In the genomic region with DNA sequence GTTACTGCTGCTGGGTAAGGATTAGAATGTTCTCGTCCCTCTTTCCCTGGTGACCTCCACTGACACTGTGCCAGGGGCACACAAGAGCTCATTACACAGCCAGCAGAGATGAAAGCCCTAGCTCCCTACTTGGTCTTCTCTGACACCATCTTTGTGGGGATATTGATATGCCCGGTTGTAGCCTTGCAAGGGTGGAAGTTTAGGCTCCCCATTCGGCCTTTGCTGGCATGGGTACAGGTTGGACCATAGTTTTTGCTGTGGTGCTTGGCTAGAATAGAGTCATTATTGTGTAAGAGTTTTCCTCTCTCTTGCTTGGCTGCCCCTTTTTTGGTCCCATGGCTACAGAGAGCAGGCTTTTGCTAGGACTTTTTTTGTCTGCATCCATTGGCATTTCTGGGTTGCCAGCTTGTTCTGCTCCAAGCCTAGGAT, we compare ENCODE assay signal across 19 cellular contexts. TPM values are rescaled to one million over a fixed set of nuclear protein-coding genes. Genes with fewer than 3 reads are reported as not detected.
DNase-seq lines count a peak whose midpoint lies in the region; ATAC-seq and TF ChIP-seq lines count a peak whose summit lies in the region.
"Had no signal": no experiment of that assay in that cellular context is flagged by ENCODE, and none has a peak within 500 bp of the region (broad histone marks: within the 10 kb centered on the region; RNA-seq: fewer than 3 reads in every experiment).

No MANE protein-coding gene starts in this region.

- TF ChIP-seq POLR2A in gastroesophageal sphincter (IDR thresholded peaks at IDR 0.05) (no peak), suprapubic skin (IDR thresholded peaks at IDR 0.05) (no peak)

- peak; percentile 65 for ATAC-seq in Right ventricle myocardium superior (ENCODE audit: poor library complexity)
- ATAC-seq in left cardiac atrium, result peak; percentile 54 to 78
- ATAC-seq in aorta (ENCODE audit: low FRiP score), result peak; percentile 46
- no peak for ATAC-seq in gastroesophageal sphincter
- ATAC-seq: GM12878 had no signal

- DNase-seq in Right ventricle myocardium superior (no peak), cardiac septum (ENCODE audit: low spot score) (no peak), left cardiac atrium (no peak), medulla oblongata (ENCODE audit: extremely low spot score) (peak; percentile 74), aorta (no peak), suprapubic skin (ENCODE audit: low spot score in 2 of 2) (no peak), SJCRH30 (no peak)
- DNase-seq: 8988T; CD4-positive, alpha-beta memory T cell; DND-41; GDM1; GM23248; HCEC 1CT; MG63; NCI-H1092 treated with DMSO at 0.1 percent for 48 hours; NCI-H510A treated with DMSO at 0.1 percent for 48 hours; PC-9 had no signal

- H3K27me3 ChIP-seq in aorta (ENCODE audit: control insufficient read depth in 1 of 2, insufficient read depth in 2 of 2, low read length in 1 of 2) (no peaks in the 10 kb centered on the region), gastroesophageal sphincter (no peaks in the 10 kb centered on the region), suprapubic skin (no peaks in the 10 kb centered on the region), SJCRH30 (no peaks in the 10 kb centered on the region)
- H3K27me3 ChIP-seq: MG63 had no signal

- H3K4me3 ChIP-seq in aorta (ENCODE audit: low read length in 2 of 2) (no peak overlapping the region), gastroesophageal sphincter (no peak overlapping the region), suprapubic skin (no peak overlapping the region), SJCRH30 (no peak overlapping the region)
- H3K4me3 ChIP-seq: GM12878, GM23248, MG63, PC-9 had no signal

- H3K4me1 ChIP-seq in aorta (ENCODE audit: control insufficient read depth in 1 of 2, insufficient read depth in 2 of 2, low read length in 2 of 2) (peaks cover 0 to 8% of the 10 kb centered on the region in 2 donors), gastroesophageal sphincter (peaks cover 7 to 90% (median 36%) of the 10 kb centered on the region in 3 donors), suprapubic skin (no peaks in the 10 kb centered on the region), SJCRH30 (no peaks in the 10 kb centered on the region)

- no peak for TF ChIP-seq CTCF in gastroesophageal sphincter (IDR thresholded peaks at IDR 0.05)
- no peak for TF ChIP-seq CTCF in suprapubic skin (IDR thresholded peaks at IDR 0.05)

- no peak for TF ChIP-seq EP300 in gastroesophageal sphincter (IDR thresholded peaks at IDR 0.05)
- TF ChIP-seq EP300 in suprapubic skin (IDR thresholded peaks at IDR 0.05), result no peak

- 73 to 76% methylated on average over 3 of the region's 3 CpGs for WGBS in aorta, 2 donors
- WGBS in gastroesophageal sphincter (ENCODE audit: low coverage in 1 of 2), 2 donors, result 88% methylated on average over 2 of the region's 3 CpGs; no CpG with 5 or more reads in 1 of the 2 donors
- 87% methylated on average over 3 of the region's 3 CpGs for whole genome bisulfite sequencing in suprapubic skin

- intact Hi-C loops in Right ventricle myocardium superior (cut with DNase I), result no loop called here
- intact Hi-C loops in cardiac septum (cut with DNase I), result no loop called here
- intact Hi-C loops in left cardiac atrium (cut with DNase I), result no loop called here
- intact Hi-C loops in aorta (cut with DNase I), result no loop called here

- H3K27ac ChIP-seq in aorta (ENCODE audit: low read depth in 1 of 2, low read length in 2 of 2) (no peak overlapping the region), gastroesophageal sphincter (no peak overlapping the region), suprapubic skin (no peak overlapping the region), SJCRH30 (no peak overlapping the region)
- H3K27ac ChIP-seq: GM23248, PC-9 had no signal

- no peaks in the 10 kb centered on the region for H3K9me3 ChIP-seq in aorta (ENCODE audit: control insufficient read depth, low read length)
- no peaks in the 10 kb centered on the region for H3K9me3 ChIP-seq in gastroesophageal sphincter
- no peaks in the 10 kb centered on the region for H3K9me3 ChIP-seq in suprapubic skin
- no peaks in the 10 kb centered on the region for H3K9me3 ChIP-seq in SJCRH30 (replicated peaks)

- H3K36me3 ChIP-seq in aorta (ENCODE audit: control insufficient read depth in 1 of 2, insufficient read depth in 2 of 2, low read length in 1 of 2) (no peaks in the 10 kb centered on the region), gastroesophageal sphincter (no peaks in the 10 kb centered on the region), suprapubic skin (no peaks in the 10 kb centered on the region), SJCRH30 (no peaks in the 10 kb centered on the region)

RNA-seq across cellular contexts. Expression of a gene that starts 12.3 kb away (rescaled TPM):
- total RNA-seq in Right ventricle myocardium superior, result 103 TPM
- total RNA-seq in cardiac septum, result 124 TPM
- 100 to 1,000 TPM in 1 of 2 donors, 10 to 100 TPM in 1; 91.6 to 100 TPM for total RNA-seq in left cardiac atrium
- total RNA-seq in aorta, result 10 to 100 TPM; 58.2 to 60.5 TPM
- 10 to 100 TPM; 38.1 to 59.1 TPM for polyA plus RNA-seq in aorta
- total RNA-seq in gastroesophageal sphincter, result 100 to 1,000 TPM in 3 of 4 donors, 10 to 100 TPM in 1; 69.3 to 136 (median 116) TPM
- 10 to 100 TPM; 37.1 to 78.4 (median 49.3) TPM for total RNA-seq in suprapubic skin
- 28.5 and 31.3 TPM in 2 replicates for total RNA-seq in SJCRH30 (2014; rRNA removed; shearing (Covaris generic))

RNA-seq across cellular contexts. Expression of a gene that starts 59.6 kb away (rescaled TPM):
- total RNA-seq in Right ventricle myocardium superior (1.8 TPM), cardiac septum (5.6 TPM), left cardiac atrium (1 to 10 TPM; 2.6 to 3.7 TPM), aorta (1 to 10 TPM; 3.5 to 6.6 TPM), gastroesophageal sphincter (1 to 10 TPM; 5.1 to 6.7 (median 6.2) TPM), suprapubic skin (10 to 100 TPM; 16.3 to 33.1 (median 16.8) TPM)
- 1 to 10 TPM; 2.1 to 2.3 TPM for polyA plus RNA-seq in aorta
- total RNA-seq in SJCRH30 (2014; rRNA removed; shearing (Covaris generic)), result 33.5 and 39.0 TPM in 2 replicates
